15 cellular contexts compared by ENCODE assay signal in genomic region chr12:54932691-54933090, GRCh38. TPM values are rescaled to one million over a fixed set of nuclear protein-coding genes. Genes with fewer than 3 reads are reported as not detected.
DNase-seq lines count a peak whose midpoint lies in the region; ATAC-seq and TF ChIP-seq lines count a peak whose summit lies in the region.
"Had no signal": no experiment of that assay in that cellular context is flagged by ENCODE, and none has a peak within 500 bp of the region (broad histone marks: within the 10 kb centered on the region; RNA-seq: fewer than 3 reads in every experiment).

No MANE protein-coding gene starts in this region.

- no peak overlapping the region for H3K4me2 ChIP-seq in H9 (ENCODE audit: insufficient read depth, insufficient read length, low read length)

- ATAC-seq in central memory CD8-positive, alpha-beta T cell (replicated peaks; ENCODE audit: extremely low read depth, poor library complexity, severe bottlenecking): no peak
- ATAC-seq in stimulated activated naive CD8-positive, alpha-beta T cell treated with anti-CD3 and anti-CD28 coated beads, Interleukin-15, amount 100 ng/mL, for 72 hours: no peak
- no peak for ATAC-seq in GM19395 (IDR thresholded peaks at IDR 0.05; ENCODE audit: unreplicated experiment)

- no peak overlapping the region for H3K14ac ChIP-seq in H9 (ENCODE audit: insufficient read depth, low read length)

- H3K4ac ChIP-seq in H9 (ENCODE audit: low read depth, low read length): no peak overlapping the region

- H2BK15ac ChIP-seq in H9 (ENCODE audit: low read depth, low read length): no peak overlapping the region

- H2AK5ac ChIP-seq in H9 (ENCODE audit: insufficient read length, low read length): no peak overlapping the region

- no peak for TF ChIP-seq CTCF in MCF 10A (IDR thresholded peaks at IDR 0.05; ENCODE audit: unreplicated experiment)
- no peak for TF ChIP-seq CTCF in breast epithelium (IDR thresholded peaks at IDR 0.05)
- no peak for TF ChIP-seq CTCF in H9 (conservative IDR thresholded peaks at IDR 0.05)

- no peak overlapping the region for H2BK20ac ChIP-seq in H9 (ENCODE audit: low read depth, low read length, poor library complexity, severe bottlenecking)

- TF ChIP-seq POLR2A in breast epithelium (IDR thresholded peaks at IDR 0.05): no peak

- no peaks in the 10 kb centered on the region for H3K36me3 ChIP-seq in breast epithelium

- no CpG with 5 or more reads among the region's 2 CpGs for WGBS in H9 (ENCODE audit: extremely low coverage, insufficient read length, low lambda C conversion rate)

- no TSS peak for BruUV-seq in MCF 10A (replicated peaks; lab: Mats Ljungman, UMichigan)

- intact Hi-C loops in MCF 10A (cut with micrococcal nuclease): no loop called here
- intact Hi-C loops in breast epithelium (cut with DNase I; ENCODE audit: low total_unique reads): no loop called here

- DNase-seq in MCF 10A (ENCODE audit: unreplicated experiment): peak; percentile 56
- DNase-seq in breast epithelium (ENCODE audit: low spot score in 2 of 2): no peak
- peak; percentile 7 for DNase-seq in NCI-H82 treated with DMSO at 0.1 percent for 48 hours (lab: John Stamatoyannopoulos, UW; ENCODE audit: unreplicated experiment)
- DNase-seq in central memory CD8-positive, alpha-beta T cell (ENCODE audit: low spot score in 2 of 2): no peak
- no peak for DNase-seq in stimulated activated naive CD8-positive, alpha-beta T cell treated with anti-CD3 and anti-CD28 coated beads, Interleukin-15, amount 100 ng/mL, for 72 hours
- no peak for DNase-seq in ecto neural progenitor cell (ENCODE audit: low spot score)
- DNase-seq in H9: no peak
- DNase-seq: C1 segment of cervical spinal cord, glutamatergic neuron, occipital lobe had no signal

- no peak overlapping the region for H3K23ac ChIP-seq in H9 (ENCODE audit: insufficient read length, low read depth, low read length)

- H3K23me2 ChIP-seq in H9 (ENCODE audit: insufficient read length, low read depth, low read length, poor library complexity, severe bottlenecking): no peaks in the 10 kb centered on the region

- H3K4me1 Mint-ChIP-seq in MCF 10A (ENCODE audit: insufficient read depth, unreplicated experiment): peaks cover 26% of the 10 kb centered on the region
- peaks cover 42% of the 10 kb centered on the region for H3K4me1 Mint-ChIP-seq in central memory CD8-positive, alpha-beta T cell
- peaks cover 64% of the 10 kb centered on the region for H3K4me1 Mint-ChIP-seq in stimulated activated naive CD8-positive, alpha-beta T cell treated with anti-CD3 and anti-CD28 coated beads, Interleukin-15, amount 100 ng/mL, for 72 hours
- H3K4me1 Mint-ChIP-seq in H9: peaks cover 0 to 3% of the 10 kb centered on the region in 2 experiments; a peak in 1 of 4 replicates

- H3K9me3 Mint-ChIP-seq in MCF 10A (ENCODE audit: unreplicated experiment) (peaks cover 29% of the 10 kb centered on the region), H9 (peaks cover 24 to 34% of the 10 kb centered on the region in 2 experiments)
- peaks cover 17% of the 10 kb centered on the region for H3K9me3 Mint-ChIP-seq in central memory CD8-positive, alpha-beta T cell
- H3K9me3 Mint-ChIP-seq in stimulated activated naive CD8-positive, alpha-beta T cell treated with anti-CD3 and anti-CD28 coated beads, Interleukin-15, amount 100 ng/mL, for 72 hours: peaks cover 39 to 45% of the 10 kb centered on the region in 2 donors

- no peak overlapping the region for H3T11ph ChIP-seq in H9 (ENCODE audit: low read length)

- H3K4me1 ChIP-seq in breast epithelium: no peaks in the 10 kb centered on the region
- no peaks in the 10 kb centered on the region for H3K4me1 ChIP-seq in H9 (ENCODE audit: insufficient read depth, low read length)

- no peaks in the 10 kb centered on the region for H3K79me1 ChIP-seq in H9 (ENCODE audit: insufficient read depth, low read depth, low read length, poor library complexity, severe bottlenecking)

- H3K9me3 ChIP-seq in breast epithelium (peaks cover 8 to 18% of the 10 kb centered on the region in 2 donors), H9 (ENCODE audit: control insufficient read depth, low read depth, low read length) (peaks cover 6% of the 10 kb centered on the region)

- no peak overlapping the region for H4K91ac ChIP-seq in H9 (ENCODE audit: insufficient read length, low read depth, low read length)

- H4K5ac ChIP-seq in H9 (ENCODE audit: insufficient read length, low read depth, low read length): no peak overlapping the region

- POLR2A ChIA-PET in MCF 10A (lab: Yijun Ruan, JAX): no interaction called here

- H4K8ac ChIP-seq in H9 (replicated peaks; ENCODE audit: insufficient read length, low read depth, low read length): no peak overlapping the region

- H3K27me3 ChIP-seq in breast epithelium (no peaks in the 10 kb centered on the region), H9 (ENCODE audit: insufficient read depth, low read length) (no peaks in the 10 kb centered on the region; the same call in 1 of the 2 replicates)

- no peaks in the 10 kb centered on the region for H4K20me1 ChIP-seq in H9 (ENCODE audit: control insufficient read depth, insufficient read depth, insufficient read length)

- CTCF ChIA-PET in MCF 10A (lab: Yijun Ruan, JAX): interaction anchor here (0.6 to 1.6 kb wide), 2 partner anchors 79 to 184 kb away, joined by 5 to 6 read pairs; partner anchors contain the start of gene MUCL1

- no peaks in the 10 kb centered on the region for H3K79me2 ChIP-seq in H9 (ENCODE audit: insufficient read depth, low read length)

- no peaks in the 10 kb centered on the region for H3K27me3 Mint-ChIP-seq in MCF 10A (ENCODE audit: insufficient read depth, unreplicated experiment)
- no peaks in the 10 kb centered on the region for H3K27me3 Mint-ChIP-seq in central memory CD8-positive, alpha-beta T cell
- H3K27me3 Mint-ChIP-seq in stimulated activated naive CD8-positive, alpha-beta T cell treated with anti-CD3 and anti-CD28 coated beads, Interleukin-15, amount 100 ng/mL, for 72 hours: no peaks in the 10 kb centered on the region
- peaks cover 42% of the 10 kb centered on the region for H3K27me3 Mint-ChIP-seq in H9 (ENCODE audit: low read depth)
- H3K27me3 Mint-ChIP-seq: activated CD4-positive, alpha-beta T cell treated with anti-CD3 and anti-CD28 coated beads, Interleukin-2, amount 10 ng/mL, durations not matched to agents 7 days and 5 days; stimulated activated memory B cell treated with anti-CD40 and anti-IgM and Interleukin-4, amounts not matched to agents 10 μg/mL and 1 μg/mL and 100 μg/mL, for 72 hours had no signal

- H3K4me3 Mint-ChIP-seq in MCF 10A (ENCODE audit: unreplicated experiment) (no peak overlapping the region), H9 (no peak overlapping the region)
- no peak overlapping the region for H3K4me3 Mint-ChIP-seq in central memory CD8-positive, alpha-beta T cell
- peak overlapping the region in 1 of 2 donors; percentile 24 for H3K4me3 Mint-ChIP-seq in stimulated activated naive CD8-positive, alpha-beta T cell treated with anti-CD3 and anti-CD28 coated beads, Interleukin-15, amount 100 ng/mL, for 72 hours
- H3K4me3 Mint-ChIP-seq: activated CD4-positive, alpha-beta T cell treated with anti-CD3 and anti-CD28 coated beads, Interleukin-2, amount 10 ng/mL, durations not matched to agents 7 days and 5 days; stimulated activated memory B cell treated with anti-CD40 and anti-IgM and Interleukin-4, amounts not matched to agents 10 μg/mL and 1 μg/mL and 100 μg/mL, for 72 hours had no signal

- no peak overlapping the region for H3K27ac ChIP-seq in breast epithelium
- H3K27ac ChIP-seq in H9 (ENCODE audit: insufficient read length, low read depth, low read length): no peak overlapping the region

- no peak overlapping the region for H2AFZ ChIP-seq in H9 (ENCODE audit: low read length)

- H3K27ac Mint-ChIP-seq in MCF 10A (ENCODE audit: low read depth, unreplicated experiment) (no peak overlapping the region), H9 (no peak overlapping the region)
- H3K27ac Mint-ChIP-seq in central memory CD8-positive, alpha-beta T cell (ENCODE audit: low read depth): peak overlapping the region; percentile 22
- H3K27ac Mint-ChIP-seq in stimulated activated naive CD8-positive, alpha-beta T cell treated with anti-CD3 and anti-CD28 coated beads, Interleukin-15, amount 100 ng/mL, for 72 hours: peak overlapping the region; percentile 50 to 87
- H3K27ac Mint-ChIP-seq: stimulated activated memory B cell treated with anti-CD40 and anti-IgM and Interleukin-4, amounts not matched to agents 10 μg/mL and 1 μg/mL and 100 μg/mL, for 72 hours had no signal

- H2BK12ac ChIP-seq in H9 (ENCODE audit: insufficient read length, low read depth, low read length): no peak overlapping the region

- H3K36me3 Mint-ChIP-seq in MCF 10A (ENCODE audit: insufficient read depth, unreplicated experiment): no peaks in the 10 kb centered on the region
- peaks cover 1% of the 10 kb centered on the region for H3K36me3 Mint-ChIP-seq in central memory CD8-positive, alpha-beta T cell (ENCODE audit: insufficient read depth)
- H3K36me3 Mint-ChIP-seq in H9 (ENCODE audit: insufficient read depth in 1 of 3, low read depth in 3 of 3): peaks cover 16 to 24% (median 20%) of the 10 kb centered on the region in 3 experiments

- H3K56ac ChIP-seq in H9 (ENCODE audit: insufficient read length, low read depth, low read length): no peak overlapping the region

- no peak overlapping the region for H2BK5ac ChIP-seq in H9 (ENCODE audit: insufficient read length, low read length)

- H3K18ac ChIP-seq in H9 (ENCODE audit: insufficient read length, low read depth, low read length): no peak overlapping the region

- H3K4me3 ChIP-seq in breast epithelium: no peak overlapping the region

- H3K9ac ChIP-seq in H9 (ENCODE audit: extremely low read depth, insufficient read length, low read length): no peak overlapping the region

- H2BK120ac ChIP-seq in H9 (ENCODE audit: low read depth, low read length, poor library complexity, severe bottlenecking): no peak overlapping the region

RNA-seq across cellular contexts. Expression of gene TESPA1, which starts 51.9 kb away (rescaled TPM):
- total RNA-seq in MCF 10A (2022): not detected in 2 replicates
- 1 to 10 TPM; 1.3 to 6.2 (median 2.2) TPM for total RNA-seq in breast epithelium
- not detected in 2 replicates for total RNA-seq in H9 (2021)
- total RNA-seq: dermis blood vessel endothelial cell, occipital lobe, SK-MEL-5 had no signal

Comparison
In these comparisons a context has a peak if more than half of its experiments do, and no peak if none do; other contexts are left out.
1. DNase-seq: peak in MCF 10A (single experiment) and NCI-H82 treated with DMSO at 0.1 percent for 48 hours (single experiment); none in breast epithelium (0 of 2), central memory CD8-positive, alpha-beta T cell (0 of 2), stimulated activated naive CD8-positive, alpha-beta T cell treated with anti-CD3 and anti-CD28 coated beads, Interleukin-15, amount 100 ng/mL, for 72 hours (0 of 2), ecto neural progenitor cell (single experiment) and H9 (single experiment).
2. H3K27ac Mint-ChIP-seq: peak in central memory CD8-positive, alpha-beta T cell (single experiment) and stimulated activated naive CD8-positive, alpha-beta T cell treated with anti-CD3 and anti-CD28 coated beads, Interleukin-15, amount 100 ng/mL, for 72 hours (2 of 2); none in MCF 10A (single experiment) and H9 (0 of 3).